In genomic region chr2:43134571-43134889, GRCh38 we compare ENCODE assay signal across 13 cellular contexts.
DNase-seq lines count a peak whose midpoint lies in the region; ATAC-seq and TF ChIP-seq lines count a peak whose summit lies in the region.
"Had no signal": no experiment of that assay in that cellular context is flagged by ENCODE, and none has a peak within 500 bp of the region (broad histone marks: within the 10 kb centered on the region; RNA-seq: fewer than 3 reads in every experiment).

No MANE protein-coding gene starts in this region.

- H3K4me3 ChIP-seq in KMS-11 (IDR thresholded peaks at IDR 0.05; ENCODE audit: insufficient read depth, low read depth, low read length) (no peak overlapping the region), BE2C (ENCODE audit: low read depth, low read length) (no peak overlapping the region), adrenal gland (no peak overlapping the region)
- H3K4me3 ChIP-seq: SJSA1 had no signal

- H3K27me3 Mint-ChIP-seq in CD14-positive monocyte (ENCODE audit: low read depth in 3 of 3), result peaks cover 0 to 2% (median 0%) of the 10 kb centered on the region in 3 donors
- H3K27me3 Mint-ChIP-seq in activated naive CD8-positive, alpha-beta T cell treated with anti-CD3 and anti-CD28 coated beads, Interleukin-2, amount 50 U/mL, for 24 hours, result no peaks in the 10 kb centered on the region
- H3K27me3 Mint-ChIP-seq in naive thymus-derived CD8-positive, alpha-beta T cell, result no peaks in the 10 kb centered on the region

- H3K9me3 ChIP-seq in BE2C, result no peaks in the 10 kb centered on the region
- H3K9me3 ChIP-seq in adrenal gland (replicated peaks in 1 of 3), result no peaks in the 10 kb centered on the region
- H3K9me3 ChIP-seq: SJSA1 had no signal

- peaks cover 80% of the 10 kb centered on the region for H3K4me1 ChIP-seq in KMS-11 (ENCODE audit: low read depth, poor library complexity, severe bottlenecking)
- peaks cover 11% of the 10 kb centered on the region for H3K4me1 ChIP-seq in BE2C
- H3K4me1 ChIP-seq in adrenal gland (replicated peaks in 1 of 2), result peaks cover 10 to 45% of the 10 kb centered on the region in 2 donors

- DNase-seq in CD14-positive monocyte (ENCODE audit: low spot score) (no peak), activated T-cell treated with anti-CD3 and anti-CD28 coated beads for 4 hours (no peak), BE2C (no peak), adrenal gland (no peak)
- DNase-seq in activated naive CD8-positive, alpha-beta T cell treated with anti-CD3 and anti-CD28 coated beads, Interleukin-2, amount 50 U/mL, for 24 hours, result no peak
- no peak for DNase-seq in naive thymus-derived CD8-positive, alpha-beta T cell
- DNase-seq: HCEC 1CT; NCI-H1105; stimulated activated CD4-positive, alpha-beta T cell treated with anti-CD3 and anti-CD28 coated beads, Interleukin-2, amount 100 ng/mL, for 48 hours had no signal

- no peaks in the 10 kb centered on the region for H4K20me1 ChIP-seq in KMS-11 (ENCODE audit: insufficient read depth)

- H3K27ac ChIP-seq in KMS-11, result peak overlapping the region; percentile 94
- H3K27ac ChIP-seq in adrenal gland, result peak overlapping the region in 2 of 5 donors; percentile 28 to 88
- H3K27ac ChIP-seq: C4-2B, SJSA1 had no signal

- POLR2A ChIA-PET in naive thymus-derived CD8-positive, alpha-beta T cell (lab: Charles Lee), result interaction anchor here (0.8 to 32.7 kb wide), 14 partner anchors 8 to 1029 kb away, joined by 3 to 2148 read pairs (median 6); partner anchors contain the start of gene ZFP36L2

- H3K27me3 ChIP-seq in KMS-11 (ENCODE audit: insufficient read depth, low read depth) (no peaks in the 10 kb centered on the region), BE2C (no peaks in the 10 kb centered on the region), adrenal gland (no peaks in the 10 kb centered on the region)
- H3K27me3 ChIP-seq: SJSA1 had no signal

- TF ChIP-seq CTCF in CD14-positive monocyte (IDR thresholded peaks at IDR 0.05), result no peak
- TF ChIP-seq CTCF in KMS-11 (conservative IDR thresholded peaks at IDR 0.05; ENCODE audit: low read depth, low read length), result no peak
- no peak for TF ChIP-seq CTCF in BE2C (IDR thresholded peaks at IDR 0.05; ENCODE audit: low read depth, low read length)
- no peak for TF ChIP-seq CTCF in adrenal gland (IDR thresholded peaks at IDR 0.05)

- TF ChIP-seq POLR2A in adrenal gland (IDR thresholded peaks at IDR 0.05), result no peak

- no peaks in the 10 kb centered on the region for H3K36me3 ChIP-seq in KMS-11 (ENCODE audit: insufficient read depth)
- no peaks in the 10 kb centered on the region for H3K36me3 ChIP-seq in BE2C
- no peaks in the 10 kb centered on the region for H3K36me3 ChIP-seq in adrenal gland (replicated peaks in 1 of 2)
- H3K36me3 ChIP-seq: SJSA1 had no signal

- H2AFZ ChIP-seq in KMS-11 (ENCODE audit: low read depth), result peak overlapping the region; percentile 70

- intact Hi-C loops in CD14-positive monocyte (cut with micrococcal nuclease) (loop anchor here (5.0 kb wide), 3 partner anchors 37 to 403 kb away; partner anchors contain the start of gene ZFP36L2 (in 1 of the 2)), adrenal gland (cut with DNase I) (loop anchor here (5.0 to 10.0 kb wide), 2 partner anchors 90 to 93 kb away; partner anchors contain the start of gene ZFP36L2 (in 2 of the 2))

- H3K9ac ChIP-seq in KMS-11, result peak overlapping the region; percentile 72

- peak overlapping the region; percentile 99 for H3K4me2 ChIP-seq in KMS-11

- H3K4me1 Mint-ChIP-seq in CD14-positive monocyte, result peaks cover 92% of the 10 kb centered on the region
- peaks cover 96% of the 10 kb centered on the region for H3K4me1 Mint-ChIP-seq in activated naive CD8-positive, alpha-beta T cell treated with anti-CD3 and anti-CD28 coated beads, Interleukin-2, amount 50 U/mL, for 24 hours
- H3K4me1 Mint-ChIP-seq in naive thymus-derived CD8-positive, alpha-beta T cell, result peaks cover 52 to 97% (median 94%) of the 10 kb centered on the region in 4 donors

- ATAC-seq in activated naive CD8-positive, alpha-beta T cell treated with anti-CD3 and anti-CD28 coated beads, Interleukin-2, amount 50 U/mL, for 24 hours, result no peak
- no peak for ATAC-seq in naive thymus-derived CD8-positive, alpha-beta T cell
- ATAC-seq in GM18858 (IDR thresholded peaks at IDR 0.05; ENCODE audit: unreplicated experiment), result no peak

- H3K36me3 Mint-ChIP-seq in CD14-positive monocyte, result peaks cover 0 to 3% of the 10 kb centered on the region in 2 donors
- H3K36me3 Mint-ChIP-seq in activated naive CD8-positive, alpha-beta T cell treated with anti-CD3 and anti-CD28 coated beads, Interleukin-2, amount 50 U/mL, for 24 hours (ENCODE audit: low read depth), result no peaks in the 10 kb centered on the region
- no peaks in the 10 kb centered on the region for H3K36me3 Mint-ChIP-seq in naive thymus-derived CD8-positive, alpha-beta T cell

- H3K79me2 ChIP-seq in KMS-11 (ENCODE audit: insufficient read depth, low read depth), result no peaks in the 10 kb centered on the region

- WGBS in adrenal gland, 4 donors, result 63 to 82% (median 76%) methylated on average over 3 to 9 of the region's 9 CpGs

- peaks cover 0 to 2% (median 0%) of the 10 kb centered on the region in 7 donors for H3K9me3 Mint-ChIP-seq in CD14-positive monocyte
- H3K9me3 Mint-ChIP-seq in activated naive CD8-positive, alpha-beta T cell treated with anti-CD3 and anti-CD28 coated beads, Interleukin-2, amount 50 U/mL, for 24 hours, result no peaks in the 10 kb centered on the region
- no peaks in the 10 kb centered on the region for H3K9me3 Mint-ChIP-seq in naive thymus-derived CD8-positive, alpha-beta T cell

- H3K4me3 Mint-ChIP-seq in CD14-positive monocyte, result no peak overlapping the region
- peak overlapping the region; percentile 8 for H3K4me3 Mint-ChIP-seq in activated naive CD8-positive, alpha-beta T cell treated with anti-CD3 and anti-CD28 coated beads, Interleukin-2, amount 50 U/mL, for 24 hours
- peak overlapping the region; percentile 65 to 90 (median 76) for H3K4me3 Mint-ChIP-seq in naive thymus-derived CD8-positive, alpha-beta T cell

- peak overlapping the region; percentile 92 to 99 (median 97) for H3K27ac Mint-ChIP-seq in CD14-positive monocyte
- H3K27ac Mint-ChIP-seq in activated naive CD8-positive, alpha-beta T cell treated with anti-CD3 and anti-CD28 coated beads, Interleukin-2, amount 50 U/mL, for 24 hours, result peak overlapping the region; percentile 91
- H3K27ac Mint-ChIP-seq in naive thymus-derived CD8-positive, alpha-beta T cell, result peak overlapping the region; percentile 96 to 100 (median 100)

Comparison
In these comparisons a context has a peak if more than half of its experiments do, and no peak if none do; other contexts are left out.
1. H3K4me3 Mint-ChIP-seq: peak in activated naive CD8-positive, alpha-beta T cell treated with anti-CD3 and anti-CD28 coated beads, Interleukin-2, amount 50 U/mL, for 24 hours (single experiment) and naive thymus-derived CD8-positive, alpha-beta T cell (10 of 10); none in CD14-positive monocyte (0 of 2).
2. Peak in every context shown above with its lines, with median percentiles within 50 percentile points of each other: H3K27ac Mint-ChIP-seq.